In the genomic region with DNA sequence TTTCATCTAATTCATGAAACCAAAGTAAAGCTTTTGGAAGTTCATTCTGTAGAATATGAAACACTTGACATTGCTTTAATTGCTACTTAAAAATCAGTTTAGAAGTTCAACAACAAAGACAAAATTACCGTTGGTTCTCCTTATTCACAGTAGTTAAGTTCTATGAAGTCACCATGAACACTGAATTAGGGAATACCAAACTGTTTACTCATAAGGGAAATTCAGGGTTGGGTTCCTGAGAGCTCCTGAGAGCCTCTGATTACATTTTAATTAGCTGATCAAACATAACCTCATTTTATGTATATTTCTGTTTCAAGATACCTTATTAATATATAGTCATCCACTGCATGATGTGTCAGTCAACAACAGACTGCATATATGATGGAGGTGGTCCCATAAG, we compare ENCODE assay signal across 2 cellular contexts.
A peak's percentile ranks its signal among the peaks of the same experiment; 100 is the strongest.
TF ChIP-seq lines count a peak whose summit lies in the region.

No MANE protein-coding gene starts in this region.

TF ChIP-seq in A549, 52 proteins besides CTCF, POLR2A, EP300 and RAD21:
- TF ChIP-seq HMGXB4 (CRISPR knock-in tag; IDR thresholded peaks at IDR 0.05; ENCODE audit: borderline replicate concordance) (no peak), JUNB (IDR thresholded peaks at IDR 0.05) (no peak), KDM5A (IDR thresholded peaks at IDR 0.05) (no peak), PBX3 (IDR thresholded peaks at IDR 0.05) (no peak), MAFK (IDR thresholded peaks at IDR 0.05; ENCODE audit: partially characterized antibody) (no peak), HEYL (CRISPR knock-in tag; IDR thresholded peaks at IDR 0.05) (no peak), CBX8 (IDR thresholded peaks at IDR 0.05) (no peak)
TF ChIP-seq in A549: peak in this region for 0.

TF ChIP-seq in HEK293, 187 proteins besides CTCF, POLR2A, EP300 and RAD21:
- TF ChIP-seq SP7 (tag by site-specific recombination; IDR thresholded peaks at IDR 0.05) (peak; percentile 54; the same call in 1 of the 2 replicates), ZNF239 (tag by site-specific recombination; IDR thresholded peaks at IDR 0.05) (no peak)
